In genomic region chr14:92280554-92281262, GRCh38 we compare ENCODE assay signal across 21 cellular contexts. TPM values are rescaled to one million over a fixed set of nuclear protein-coding genes. Genes with fewer than 3 reads are reported as not detected.
DNase-seq lines count a peak whose midpoint lies in the region; ATAC-seq and TF ChIP-seq lines count a peak whose summit lies in the region.
"Had no signal": no experiment of that assay in that cellular context is flagged by ENCODE, and none has a peak within 500 bp of the region (broad histone marks: within the 10 kb centered on the region; RNA-seq: fewer than 3 reads in every experiment).

No MANE protein-coding gene starts in this region.

- H3K9me3 ChIP-seq in HAP-1: no peaks in the 10 kb centered on the region
- H3K9me3 ChIP-seq: A549 had no signal

- peaks cover 2% of the 10 kb centered on the region for H3K27me3 Mint-ChIP-seq in activated CD4-positive, alpha-beta T cell treated with anti-CD3 and anti-CD28 coated beads, Interleukin-2, amount 10 ng/mL, durations not matched to agents 24 days and 14 days
- H3K27me3 Mint-ChIP-seq in activated CD4-positive, alpha-beta memory T cell treated with anti-CD3 and anti-CD28 coated beads for 36 hours: peaks cover 3% of the 10 kb centered on the region
- peaks cover 0 to 4% (median 0%) of the 10 kb centered on the region in 5 donors for H3K27me3 Mint-ChIP-seq in naive thymus-derived CD8-positive, alpha-beta T cell

- H3K4me1 Mint-ChIP-seq in activated CD4-positive, alpha-beta T cell treated with anti-CD3 and anti-CD28 coated beads, Interleukin-2, amount 10 ng/mL, durations not matched to agents 24 days and 14 days: peaks cover 22% of the 10 kb centered on the region
- H3K4me1 Mint-ChIP-seq in activated CD4-positive, alpha-beta memory T cell treated with anti-CD3 and anti-CD28 coated beads for 36 hours (ENCODE audit: low read depth): peaks cover 18% of the 10 kb centered on the region
- peaks cover 17 to 31% (median 21%) of the 10 kb centered on the region in 4 donors for H3K4me1 Mint-ChIP-seq in naive thymus-derived CD8-positive, alpha-beta T cell
- H3K4me1 Mint-ChIP-seq: activated B cell treated with CpG ODN at 0.5 μM for 24 hours, neural crest cell had no signal

- H3K4me3 Mint-ChIP-seq in activated CD4-positive, alpha-beta T cell treated with anti-CD3 and anti-CD28 coated beads, Interleukin-2, amount 10 ng/mL, durations not matched to agents 24 days and 14 days: peak overlapping the region; percentile 53
- H3K4me3 Mint-ChIP-seq in activated CD4-positive, alpha-beta memory T cell treated with anti-CD3 and anti-CD28 coated beads for 36 hours: no peak overlapping the region
- H3K4me3 Mint-ChIP-seq in naive thymus-derived CD8-positive, alpha-beta T cell: peak overlapping the region in 9 of 10 donors; percentile 12 to 58 (median 31)
- H3K4me3 Mint-ChIP-seq: activated B cell treated with CpG ODN at 0.5 μM for 24 hours; dendritic cell treated with granulocyte-macrophage colony-stimulating factor and Interleukin-4, amounts not matched to agents 40 ng/mL and 50 ng/mL, for 4 days; neural crest cell had no signal

- no peaks in the 10 kb centered on the region for H3K4me1 ChIP-seq in HAP-1
- H3K4me1 ChIP-seq: A549, foreskin keratinocyte had no signal

- in situ Hi-C loops in HAP-1 (cut with MboI; ENCODE audit: low sequenced_read_pairs): no loop called here

- no peak for TF ChIP-seq POLR2A in GM18505 (IDR thresholded peaks at IDR 0.05; ENCODE audit: borderline replicate concordance, extremely low read depth, insufficient read depth, insufficient read length)

- no peaks in the 10 kb centered on the region for H3K9me3 Mint-ChIP-seq in activated CD4-positive, alpha-beta T cell treated with anti-CD3 and anti-CD28 coated beads, Interleukin-2, amount 10 ng/mL, durations not matched to agents 24 days and 14 days
- peaks cover 6% of the 10 kb centered on the region for H3K9me3 Mint-ChIP-seq in activated CD4-positive, alpha-beta memory T cell treated with anti-CD3 and anti-CD28 coated beads for 36 hours
- no peaks in the 10 kb centered on the region for H3K9me3 Mint-ChIP-seq in naive thymus-derived CD8-positive, alpha-beta T cell
- H3K9me3 Mint-ChIP-seq: activated B cell treated with CpG ODN at 0.5 μM for 24 hours; dendritic cell treated with granulocyte-macrophage colony-stimulating factor and Interleukin-4, amounts not matched to agents 40 ng/mL and 50 ng/mL, for 4 days had no signal

- TF ChIP-seq CTCF in GM20000 (IDR thresholded peaks at IDR 0.05; ENCODE audit: extremely low read depth, missing control alignments): no peak

- intact Hi-C loops in activated CD4-positive, alpha-beta T cell treated with anti-CD3 and anti-CD28 coated beads, Interleukin-2, amount 10 ng/mL, durations not matched to agents 24 days and 14 days (cut with micrococcal nuclease): loop anchor here (2.0 kb wide), 1 partner anchor 22 kb away; no protein-coding TSS in a partner anchor
- intact Hi-C loops in activated CD4-positive, alpha-beta memory T cell treated with anti-CD3 and anti-CD28 coated beads for 36 hours (cut with micrococcal nuclease): loop anchor here (5.0 kb wide), 1 partner anchor 62 kb away; no protein-coding TSS in a partner anchor

- ATAC-seq in naive thymus-derived CD8-positive, alpha-beta T cell: peak; percentile 81 to 82
- ATAC-seq in HG03571 (IDR thresholded peaks at IDR 0.05; ENCODE audit: unreplicated experiment) (no peak), GM18505 (IDR thresholded peaks at IDR 0.05; ENCODE audit: unreplicated experiment) (no peak)
- ATAC-seq: A549, foreskin keratinocyte had no signal

- POLR2A ChIA-PET in activated CD4-positive, alpha-beta memory T cell treated with anti-CD3 and anti-CD28 coated beads for 36 hours (lab: Charles Lee): no interaction called here
- POLR2A ChIA-PET in naive thymus-derived CD8-positive, alpha-beta T cell (lab: Charles Lee): interaction anchor here (0.5 to 0.6 kb wide), 2 partner anchors 305 to 791 kb away, joined by 3 read pairs; no protein-coding TSS in a partner anchor

- H3K4me3 ChIP-seq in HAP-1: no peak overlapping the region
- H3K4me3 ChIP-seq: A549 had no signal

- H3K36me3 Mint-ChIP-seq in activated CD4-positive, alpha-beta T cell treated with anti-CD3 and anti-CD28 coated beads, Interleukin-2, amount 10 ng/mL, durations not matched to agents 24 days and 14 days (ENCODE audit: low read depth): peaks cover 3% of the 10 kb centered on the region
- no peaks in the 10 kb centered on the region for H3K36me3 Mint-ChIP-seq in activated CD4-positive, alpha-beta memory T cell treated with anti-CD3 and anti-CD28 coated beads for 36 hours
- H3K36me3 Mint-ChIP-seq in naive thymus-derived CD8-positive, alpha-beta T cell: no peaks in the 10 kb centered on the region
- H3K36me3 Mint-ChIP-seq: CD8-positive, alpha-beta memory T cell had no signal

- CTCF ChIA-PET in activated CD4-positive, alpha-beta memory T cell treated with anti-CD3 and anti-CD28 coated beads for 36 hours (lab: Charles Lee): no interaction called here

- no peaks in the 10 kb centered on the region for H3K36me3 ChIP-seq in HAP-1 (replicated peaks)
- H3K36me3 ChIP-seq: brain microvascular endothelial cell had no signal

- DNase-seq in activated CD4-positive, alpha-beta T cell treated with anti-CD3 and anti-CD28 coated beads, Interleukin-2, amount 10 ng/mL, durations not matched to agents 24 days and 14 days: peak; percentile 80
- no peak for DNase-seq in activated CD4-positive, alpha-beta T cell treated with anti-CD3 and anti-CD28 coated beads, Interleukin-2, amount 50 U/mL, for 4 hours
- DNase-seq in GM20000 (ENCODE audit: low spot score) (peak; percentile 29), HAP-1 (ENCODE audit: low spot score in 2 of 2) (no peak)
- DNase-seq in activated CD4-positive, alpha-beta memory T cell treated with anti-CD3 and anti-CD28 coated beads for 36 hours: no peak
- DNase-seq in naive thymus-derived CD8-positive, alpha-beta T cell: peak in 4 of 10 donors; percentile 2 to 40 (median 24)
- DNase-seq: activated B cell treated with CpG ODN at 0.5 μM for 24 hours, brain microvascular endothelial cell, foreskin keratinocyte, mesendoderm, NCI-H187, NCI-H510A, Right ventricle myocardium superior, trophoblast cell had no signal

- H3K27ac Mint-ChIP-seq in activated CD4-positive, alpha-beta T cell treated with anti-CD3 and anti-CD28 coated beads, Interleukin-2, amount 10 ng/mL, durations not matched to agents 24 days and 14 days: peak overlapping the region; percentile 56
- H3K27ac Mint-ChIP-seq in activated CD4-positive, alpha-beta memory T cell treated with anti-CD3 and anti-CD28 coated beads for 36 hours: peak overlapping the region; percentile 5
- H3K27ac Mint-ChIP-seq in naive thymus-derived CD8-positive, alpha-beta T cell: peak overlapping the region; percentile 12 to 89 (median 70)
- H3K27ac Mint-ChIP-seq: activated B cell treated with CpG ODN at 0.5 μM for 24 hours; dendritic cell treated with granulocyte-macrophage colony-stimulating factor and Interleukin-4, amounts not matched to agents 40 ng/mL and 50 ng/mL, for 4 days had no signal

- no peaks in the 10 kb centered on the region for H3K27me3 ChIP-seq in HAP-1 (ENCODE audit: low read depth)
- H3K27me3 ChIP-seq: brain microvascular endothelial cell had no signal

RNA-seq across cellular contexts. Expression of gene SLC24A4, which starts 42.3 kb away (rescaled TPM):
- total RNA-seq in activated CD4-positive, alpha-beta T cell treated with anti-CD3 and anti-CD28 coated beads, Interleukin-2, amount 10 ng/mL, durations not matched to agents 24 days and 14 days: not detected in 2 replicates
- total RNA-seq in activated CD4-positive, alpha-beta memory T cell treated with anti-CD3 and anti-CD28 coated beads for 36 hours: not detected
- not detected for total RNA-seq in naive thymus-derived CD8-positive, alpha-beta T cell
- polyA plus RNA-seq in naive thymus-derived CD8-positive, alpha-beta T cell: under 1 TPM in 1 of 3 donors, not detected in 2; 0.05 TPM
- total RNA-seq: T-helper 2 cell treated with Interferon-gamma antibody and Interleukin-4, amounts not matched to agents 100 ng/mL and 5 ng/mL, for 36 hours had no signal
- polyA plus RNA-seq: CD8-positive, alpha-beta memory T cell had no signal

Comparison
In these comparisons a context has a peak if more than half of its experiments do, and no peak if none do; other contexts are left out.
1. DNase-seq: peak in activated CD4-positive, alpha-beta T cell treated with anti-CD3 and anti-CD28 coated beads, Interleukin-2, amount 10 ng/mL, durations not matched to agents 24 days and 14 days (single experiment) and GM20000 (single experiment); none in activated CD4-positive, alpha-beta T cell treated with anti-CD3 and anti-CD28 coated beads, Interleukin-2, amount 50 U/mL, for 4 hours (0 of 2), activated CD4-positive, alpha-beta memory T cell treated with anti-CD3 and anti-CD28 coated beads for 36 hours (single experiment) and HAP-1 (0 of 2).
2. H3K27ac Mint-ChIP-seq: peak in every context shown above with its lines; median percentile 70 in naive thymus-derived CD8-positive, alpha-beta T cell; 56 in activated CD4-positive, alpha-beta T cell treated with anti-CD3 and anti-CD28 coated beads, Interleukin-2, amount 10 ng/mL, durations not matched to agents 24 days and 14 days; 5 in activated CD4-positive, alpha-beta memory T cell treated with anti-CD3 and anti-CD28 coated beads for 36 hours.
3. ATAC-seq: peak in naive thymus-derived CD8-positive, alpha-beta T cell (2 of 2); none in HG03571 (single experiment) and GM18505 (single experiment).